ENCODE assay signal across 21 cellular contexts in genomic region chr18:76412818-76413565, GRCh38.
DNase-seq lines count a peak whose midpoint lies in the region; ATAC-seq, FAIRE-seq and TF ChIP-seq lines count a peak whose summit lies in the region.
"Had no signal": no experiment of that assay in that cellular context is flagged by ENCODE, and none has a peak within 500 bp of the region (broad histone marks: within the 10 kb centered on the region; RNA-seq: fewer than 3 reads in every experiment).

No MANE protein-coding gene starts in this region.

- H4K5ac ChIP-seq in IMR-90 (ENCODE audit: low read depth, low read length) (no peak overlapping the region), H1 (ENCODE audit: insufficient read length, low read depth, low read length) (no peak overlapping the region)

- H2BK20ac ChIP-seq in IMR-90 (ENCODE audit: low read depth, low read length) = no peak overlapping the region
- H2BK20ac ChIP-seq in H1 (ENCODE audit: low read length) = no peak overlapping the region

- H4K91ac ChIP-seq in IMR-90 (ENCODE audit: insufficient read depth, low read depth, low read length) (no peak overlapping the region), H1 (replicated peaks; ENCODE audit: insufficient read length, low read length) (no peak overlapping the region)

- BruUV-seq in IMR-90 (replicated peaks; lab: Mats Ljungman, UMichigan) (no TSS peak), OCI-LY7 (replicated peaks; lab: Mats Ljungman, UMichigan) (no TSS peak)

- FAIRE-seq in H1 (lab: Jason Lieb, UNC) = no peak
- FAIRE-seq: H54, small intestine had no signal

- intact Hi-C loops in IMR-90 (cut with micrococcal nuclease) = loop anchor here (5.0 kb wide), 1 partner anchor 79 kb away; no protein-coding TSS in a partner anchor
- intact Hi-C loops in OCI-LY7 (cut with micrococcal nuclease; ENCODE audit: unreplicated experiment) = no loop called here

- H3K4me3 ChIP-seq in IMR-90 (ENCODE audit: insufficient read depth, low read depth, low read length) (no peak overlapping the region), H1 (ENCODE audit: extremely low read depth in 1 of 4, insufficient read depth in 2 of 4, low read depth in 3 of 4, low read length in 4 of 4) (no peak overlapping the region), neutrophil (ENCODE audit: low read depth in 1 of 2, low read length in 1 of 2) (no peak overlapping the region), OCI-LY7 (ENCODE audit: low read depth, low read length, poor library complexity, severe bottlenecking) (no peak overlapping the region)
- H3K4me3 ChIP-seq: breast epithelium had no signal

- H3K4ac ChIP-seq in IMR-90 (ENCODE audit: low read depth, low read length) (no peak overlapping the region), H1 (replicated peaks; ENCODE audit: insufficient read length, low read depth, low read length) (no peak overlapping the region)

- H3K23ac ChIP-seq in IMR-90 (ENCODE audit: low read depth, low read length) (no peak overlapping the region), H1 (ENCODE audit: insufficient read length) (no peak overlapping the region)

- H3K9me3 Mint-ChIP-seq in activated naive CD4-positive, alpha-beta T cell treated with anti-CD3 and anti-CD28 coated beads, Interleukin-2, amount 50 U/mL, for 72 hours = peaks cover 0 to 4% of the 10 kb centered on the region in 2 donors
- H3K9me3 Mint-ChIP-seq: activated T-cell treated with anti-CD3 and anti-CD28 coated beads, Interleukin-2, amount 50 U/mL, for 24 hours; IgD-negative memory B cell had no signal

- no peak overlapping the region for H3K27ac Mint-ChIP-seq in activated naive CD4-positive, alpha-beta T cell treated with anti-CD3 and anti-CD28 coated beads, Interleukin-2, amount 50 U/mL, for 72 hours
- H3K27ac Mint-ChIP-seq: activated CD4-positive, alpha-beta memory T cell treated with anti-CD3 and anti-CD28 coated beads for 36 hours; activated naive CD8-positive, alpha-beta T cell; activated T-cell treated with anti-CD3 and anti-CD28 coated beads, Interleukin-2, amount 50 U/mL, for 24 hours had no signal

- 0 out of 2 replicates have a peak, but pooled peaks have one; percentile 2 for TF ChIP-seq RAD21 in IMR-90 (IDR thresholded peaks at IDR 0.05; ENCODE audit: low read length)
- TF ChIP-seq RAD21 in H1 (IDR thresholded peaks at IDR 0.05 in 1 of 2, conservative IDR thresholded peaks at IDR 0.05 in 1 of 2; ENCODE audit: low read depth in 2 of 2, low read length in 2 of 2) = no peak

- peaks cover 42 to 83% of the 10 kb centered on the region in 2 experiments for H3K79me1 ChIP-seq in IMR-90 (ENCODE audit: low read depth in 1 of 2, low read length in 2 of 2)
- H3K79me1 ChIP-seq in H1 (ENCODE audit: low read depth, low read length) = peaks cover 4% of the 10 kb centered on the region

- peaks cover 30% of the 10 kb centered on the region for H3K9me1 ChIP-seq in IMR-90 (ENCODE audit: insufficient read depth, low read length)

- H3K9me2 ChIP-seq in OCI-LY7 (ENCODE audit: insufficient read depth, low read length) = no peaks in the 10 kb centered on the region

- peak overlapping the region; percentile 47; the same call in 1 of the 2 replicates for H2AK5ac ChIP-seq in IMR-90 (ENCODE audit: low read depth, low read length)
- no peak overlapping the region for H2AK5ac ChIP-seq in H1 (ENCODE audit: low read depth, low read length)

- TF ChIP-seq POLR2A in IMR-90 (IDR thresholded peaks at IDR 0.05; ENCODE audit: low read depth, low read length) (no peak), H1 (IDR thresholded peaks at IDR 0.05; ENCODE audit: control extremely low read depth in 1 of 2, low read depth in 2 of 2, low read length in 2 of 2) (no peak)

- dilution Hi-C loops in IMR-90 (cut with HindIII; ENCODE audit: low sequenced_read_pairs, unreplicated experiment) = no loop called here

- H3K9me3 ChIP-seq in IMR-90 (ENCODE audit: control insufficient read depth, insufficient read depth, low read length) (no peaks in the 10 kb centered on the region), H1 (ENCODE audit: insufficient read depth in 2 of 2, low read depth in 1 of 2, low read length in 1 of 2) (no peaks in the 10 kb centered on the region), neutrophil (no peaks in the 10 kb centered on the region), OCI-LY7 (ENCODE audit: low read length) (no peaks in the 10 kb centered on the region)
- H3K9me3 ChIP-seq: breast epithelium had no signal

- H2BK15ac ChIP-seq in IMR-90 (ENCODE audit: low read depth, low read length) (no peak overlapping the region), H1 (ENCODE audit: low read length) (no peak overlapping the region)

- H2AFZ ChIP-seq in IMR-90 (replicated peaks; ENCODE audit: low read length, poor library complexity) (no peak overlapping the region), H1 (ENCODE audit: low read length) (no peak overlapping the region), OCI-LY7 (ENCODE audit: low read length) (no peak overlapping the region)
- H2AFZ ChIP-seq: parathyroid adenoma had no signal

- in situ Hi-C loops in IMR-90 (cut with MboI; ENCODE audit: low sequenced_read_pairs) = no loop called here

- H3K14ac ChIP-seq in IMR-90 (replicated peaks; ENCODE audit: low read depth, low read length) (no peak overlapping the region), H1 (ENCODE audit: insufficient read length) (no peak overlapping the region)

- POLR2A ChIA-PET in IMR-90 (lab: Charles Lee; ENCODE audit: unreplicated experiment) (no interaction called here), H1 (lab: Charles Lee; ENCODE audit: partially characterized antibody) (no interaction called here), OCI-LY7 (lab: Charles Lee) (no interaction called here)

- H4K8ac ChIP-seq in IMR-90 (ENCODE audit: low read depth in 2 of 2, low read length in 2 of 2) (no peak overlapping the region), H1 (ENCODE audit: extremely low read depth, insufficient read depth, low read length) (no peak overlapping the region)

- peaks cover 6% of the 10 kb centered on the region for H3K4me1 ChIP-seq in IMR-90 (ENCODE audit: control insufficient read depth, insufficient read depth, low read length)
- H3K4me1 ChIP-seq in H1 (replicated peaks in 1 of 4; ENCODE audit: control insufficient read depth in 3 of 4, insufficient read depth in 4 of 4, low read length in 3 of 4) = peaks cover 0 to 6% (median 1%) of the 10 kb centered on the region in 4 experiments; a peak in 2 of 7 replicates
- H3K4me1 ChIP-seq in neutrophil (ENCODE audit: control insufficient read depth in 1 of 2, insufficient read depth in 1 of 2, low read depth in 1 of 2, low read length in 1 of 2) = peaks cover 77 to 83% of the 10 kb centered on the region in 2 experiments
- no peaks in the 10 kb centered on the region for H3K4me1 ChIP-seq in OCI-LY7 (ENCODE audit: insufficient read depth, low read length, poor library complexity, severe bottlenecking)
- H3K4me1 ChIP-seq: breast epithelium, parathyroid adenoma had no signal

- H3K27ac ChIP-seq in IMR-90 (ENCODE audit: insufficient read depth, low read length) (no peak overlapping the region), H1 (ENCODE audit: low read depth, low read length) (no peak overlapping the region), neutrophil (peak overlapping the region; percentile 65), OCI-LY7 (ENCODE audit: low read depth, low read length, poor library complexity, severe bottlenecking) (no peak overlapping the region)
- H3K27ac ChIP-seq: breast epithelium, parathyroid adenoma had no signal

- DNase-seq in AG08395 (ENCODE audit: low spot score) (peak; percentile 78), IMR-90 (peak; percentile 61), H1 (ENCODE audit: low read depth in 1 of 2, low spot score in 2 of 2) (no peak), OCI-LY7 (ENCODE audit: low spot score) (no peak)
- no peak for DNase-seq in activated naive CD4-positive, alpha-beta T cell treated with anti-CD3 and anti-CD28 coated beads, Interleukin-2, amount 50 U/mL, for 72 hours (ENCODE audit: low spot score in 2 of 2)
- DNase-seq: activated CD4-positive, alpha-beta memory T cell treated with anti-CD3 and anti-CD28 coated beads for 36 hours; activated T-cell treated with anti-CD3 and anti-CD28 coated beads, Interleukin-2, amount 50 U/mL, for 24 hours; MV-4-11; NCI-H1930; NCI-H446 treated with DMSO at 0.1 percent for 48 hours; small intestine; stimulated activated CD4-positive, alpha-beta T cell treated with anti-CD3 and anti-CD28 coated beads, Interleukin-4, amount 100 ng/mL, for 24 hours; substantia nigra had no signal

- peaks cover 11% of the 10 kb centered on the region; the same call in 1 of the 2 replicates for H3K36me3 ChIP-seq in IMR-90 (ENCODE audit: control insufficient read depth, insufficient read depth, low read length)
- H3K36me3 ChIP-seq in H1 (ENCODE audit: control insufficient read depth in 2 of 4, insufficient read depth in 4 of 4, low read length in 3 of 4) = peaks cover 0 to under 1% (median 0%) of the 10 kb centered on the region in 4 experiments; a peak in 1 of 8 replicates
- peaks cover 7% of the 10 kb centered on the region for H3K36me3 ChIP-seq in neutrophil
- H3K36me3 ChIP-seq in OCI-LY7 (ENCODE audit: insufficient read depth, low read length) = peaks cover 24% of the 10 kb centered on the region
- H3K36me3 ChIP-seq: breast epithelium had no signal

- CTCF ChIA-PET in IMR-90 (lab: Yijun Ruan, JAX) = no interaction called here
- CTCF ChIA-PET in H1 (lab: Charles Lee; ENCODE audit: partially characterized antibody) = interaction anchor here (1.2 kb wide), 1 partner anchor 12 kb away, joined by 4 read pairs; no protein-coding TSS in a partner anchor
- CTCF ChIA-PET in OCI-LY7 (lab: Charles Lee; ENCODE audit: unreplicated experiment) = no interaction called here

- H3K27me3 ChIP-seq in IMR-90 (ENCODE audit: control insufficient read depth, insufficient read depth, low read length) (no peaks in the 10 kb centered on the region), H1 (replicated peaks in 1 of 4; ENCODE audit: control insufficient read depth in 3 of 4, extremely low read depth in 1 of 4, insufficient read depth in 3 of 4, low read length in 3 of 4) (no peaks in the 10 kb centered on the region), neutrophil (no peaks in the 10 kb centered on the region)
- H3K27me3 ChIP-seq: breast epithelium had no signal

- peaks cover 2 to 5% of the 10 kb centered on the region in 2 experiments for H3K79me2 ChIP-seq in H1 (ENCODE audit: control insufficient read depth in 1 of 2, insufficient read depth in 2 of 2, low read length in 2 of 2)
- H3K79me2 ChIP-seq in OCI-LY7 (ENCODE audit: insufficient read depth, low read depth, low read length) = peaks cover 10% of the 10 kb centered on the region; the same call in 1 of the 2 replicates

- WGBS in IMR-90 (ENCODE audit: extremely low coverage in 2 of 2, insufficient read length in 1 of 2), 2 experiments = no CpG with 5 or more reads among the region's 19 CpGs
- 93% methylated on average over 19 of the region's 19 CpGs; no CpG with 5 or more reads in 1 of the 2 experiments for WGBS in H1 (ENCODE audit: extremely low coverage in 1 of 2, insufficient coverage in 1 of 2, insufficient read length in 1 of 2, insufficient replicate concordance in 2 of 2, low coverage in 1 of 2, low lambda C conversion rate in 2 of 2, missing lambda C conversion rate in 1 of 2), 2 experiments

- H3K9ac ChIP-seq in IMR-90 (ENCODE audit: low read depth, low read length) (no peak overlapping the region), H1 (replicated peaks in 1 of 4; ENCODE audit: extremely low read depth in 1 of 4, low read depth in 3 of 4, low read length in 3 of 4) (no peak overlapping the region)
- H3K9ac ChIP-seq: parathyroid adenoma had no signal

- TF ChIP-seq CTCF in IMR-90 (conservative IDR thresholded peaks at IDR 0.05; ENCODE audit: low read depth, low read length) (no peak), H1 (IDR thresholded peaks at IDR 0.05; ENCODE audit: control extremely low read depth in 1 of 3, insufficient read depth in 1 of 3, low read depth in 1 of 3, low read length in 3 of 3) (no peak), neutrophil (IDR thresholded peaks at IDR 0.05) (no peak), OCI-LY7 (conservative IDR thresholded peaks at IDR 0.05; ENCODE audit: low read length) (no peak)

- no peak overlapping the region for H2BK5ac ChIP-seq in IMR-90 (ENCODE audit: low read depth, low read length, poor library complexity, severe bottlenecking)
- 0 out of 2 replicates have a peak overlapping the region, but pooled peaks have one; percentile 13 for H2BK5ac ChIP-seq in H1 (ENCODE audit: low read depth, low read length)

- no peak overlapping the region; the same call in 1 of the 2 replicates for H2BK12ac ChIP-seq in H1 (ENCODE audit: low read depth, low read length)

- H2BK120ac ChIP-seq in IMR-90 (ENCODE audit: low read depth, low read length) (no peak overlapping the region), H1 (replicated peaks; ENCODE audit: low read depth, low read length) (no peak overlapping the region)

- no peak overlapping the region for H3K18ac ChIP-seq in IMR-90 (ENCODE audit: low read depth, low read length)
- H3K18ac ChIP-seq in H1 (ENCODE audit: extremely low read depth, low read length) = no peak overlapping the region

- H3K56ac ChIP-seq in IMR-90 (ENCODE audit: extremely low read depth, insufficient read depth, low read length) = no peak overlapping the region
- H3K56ac ChIP-seq in H1 (replicated peaks; ENCODE audit: insufficient read length, low read depth, low read length) = no peak overlapping the region

- H2AK9ac ChIP-seq in IMR-90 (replicated peaks; ENCODE audit: low read depth, low read length, poor library complexity) = no peak overlapping the region

- peaks cover 13 to 15% of the 10 kb centered on the region in 2 donors for H3K36me3 Mint-ChIP-seq in activated naive CD4-positive, alpha-beta T cell treated with anti-CD3 and anti-CD28 coated beads, Interleukin-2, amount 50 U/mL, for 72 hours
- H3K36me3 Mint-ChIP-seq: IgD-negative memory B cell had no signal

- peaks cover under 1% of the 10 kb centered on the region; the same call in 1 of the 2 replicates for H3K23me2 ChIP-seq in H1 (ENCODE audit: low read depth, low read length)

- H4K20me1 ChIP-seq in IMR-90 (ENCODE audit: insufficient read depth, low read length) (peaks cover 77% of the 10 kb centered on the region), H1 (replicated peaks in 1 of 2; ENCODE audit: control insufficient read depth in 1 of 2, insufficient read depth in 2 of 2, low read length in 2 of 2) (peaks cover 0 to 2% of the 10 kb centered on the region in 2 experiments), OCI-LY7 (ENCODE audit: insufficient read depth, low read length) (no peaks in the 10 kb centered on the region)

- TF ChIP-seq EP300 in H1 (IDR thresholded peaks at IDR 0.05; ENCODE audit: borderline replicate concordance in 1 of 2, low read depth in 2 of 2, low read length in 2 of 2) = no peak

- ATAC-seq in IMR-90 (ENCODE audit: low read depth) (no peak), GM18909 (IDR thresholded peaks at IDR 0.05; ENCODE audit: poor library complexity, unreplicated experiment) (no peak), HG02678 (IDR thresholded peaks at IDR 0.05; ENCODE audit: unreplicated experiment) (no peak)
- no peak for ATAC-seq in activated naive CD4-positive, alpha-beta T cell treated with anti-CD3 and anti-CD28 coated beads, Interleukin-2, amount 50 U/mL, for 72 hours

- H3K4me2 ChIP-seq in IMR-90 (ENCODE audit: low read depth, low read length) = no peak overlapping the region
- no peak overlapping the region for H3K4me2 ChIP-seq in H1 (ENCODE audit: insufficient read depth in 1 of 2, low read depth in 2 of 2, low read length in 2 of 2)
- H3K4me2 ChIP-seq in OCI-LY7 (ENCODE audit: low read length) = no peak overlapping the region

Comparison
In these comparisons a context has a peak if more than half of its experiments do, and no peak if none do; other contexts are left out.
1. DNase-seq: peak in AG08395 (single experiment) and IMR-90 (single experiment); none in H1 (0 of 2), OCI-LY7 (single experiment) and activated naive CD4-positive, alpha-beta T cell treated with anti-CD3 and anti-CD28 coated beads, Interleukin-2, amount 50 U/mL, for 72 hours (0 of 2).